Comparison of ENCODE assay signal across 30 cellular contexts in genomic region chr7:98626393-98627061, GRCh38. TPM values are rescaled to one million over a fixed set of nuclear protein-coding genes. Genes with fewer than 3 reads are reported as not detected.
DNase-seq lines count a peak whose midpoint lies in the region; ATAC-seq and TF ChIP-seq lines count a peak whose summit lies in the region.
"Had no signal": no experiment of that assay in that cellular context is flagged by ENCODE, and none has a peak within 500 bp of the region (broad histone marks: within the 10 kb centered on the region; RNA-seq: fewer than 3 reads in every experiment).

No MANE protein-coding gene starts in this region.

- no peak overlapping the region for H2BK5ac ChIP-seq in H9 (ENCODE audit: insufficient read length, low read length)

- no peak overlapping the region for H3K4me3 Mint-ChIP-seq in H9
- no peak overlapping the region for H3K4me3 Mint-ChIP-seq in nephron progenitor cell
- H3K4me3 Mint-ChIP-seq: activated CD8-positive, alpha-beta T cell treated with anti-CD3 and anti-CD28 coated beads, Interleukin-2, amount 10 ng/mL, durations not matched to agents 7 days and 5 days; activated naive CD8-positive, alpha-beta T cell treated with anti-CD3 and anti-CD28 coated beads, Interleukin-2, amount 50 U/mL, for 24 hours; dendritic cell treated with granulocyte-macrophage colony-stimulating factor and Interleukin-4, amounts not matched to agents 40 ng/mL and 50 ng/mL, for 4 days; naive B cell; stimulated activated naive CD8-positive, alpha-beta T cell treated with anti-CD3 and anti-CD28 coated beads, Interleukin-15, amount 100 ng/mL, for 72 hours had no signal

- peak overlapping the region; percentile 96 for H3K18ac ChIP-seq in H9 (ENCODE audit: insufficient read length, low read depth, low read length)

- H3T11ph ChIP-seq in H9 (ENCODE audit: low read length), result no peak overlapping the region

- H3K9me3 Mint-ChIP-seq in H9 (peaks cover 0 to 2% of the 10 kb centered on the region in 2 experiments; a peak in 2 of 5 replicates), nephron progenitor cell (no peaks in the 10 kb centered on the region)
- H3K9me3 Mint-ChIP-seq: activated naive CD8-positive, alpha-beta T cell treated with anti-CD3 and anti-CD28 coated beads, Interleukin-2, amount 50 U/mL, for 24 hours; dendritic cell treated with granulocyte-macrophage colony-stimulating factor and Interleukin-4, amounts not matched to agents 40 ng/mL and 50 ng/mL, for 4 days had no signal

- TF ChIP-seq CTCF in H9 (conservative IDR thresholded peaks at IDR 0.05), result no peak
- no peak for TF ChIP-seq CTCF in nephron progenitor cell (IDR thresholded peaks at IDR 0.05)

- no peak overlapping the region for H3K23ac ChIP-seq in H9 (ENCODE audit: insufficient read length, low read depth, low read length)

- no peaks in the 10 kb centered on the region for H3K23me2 ChIP-seq in H9 (ENCODE audit: insufficient read length, low read depth, low read length, poor library complexity, severe bottlenecking)

- H3K27me3 Mint-ChIP-seq in H9 (ENCODE audit: low read depth) (peaks cover 73% of the 10 kb centered on the region), nephron progenitor cell (ENCODE audit: low read depth, poor library complexity) (peaks cover 16% of the 10 kb centered on the region)

- no peak overlapping the region for H4K5ac ChIP-seq in H9 (ENCODE audit: insufficient read length, low read depth, low read length)

- no peaks in the 10 kb centered on the region for H3K79me1 ChIP-seq in H9 (ENCODE audit: insufficient read depth, low read depth, low read length, poor library complexity, severe bottlenecking)

- no peak overlapping the region for H4K8ac ChIP-seq in H9 (replicated peaks; ENCODE audit: insufficient read length, low read depth, low read length)

- H3K4me2 ChIP-seq in H9 (ENCODE audit: insufficient read depth, insufficient read length, low read length), result no peak overlapping the region
- H3K4me2 ChIP-seq: smooth muscle cell had no signal

- no peak overlapping the region for H3K9ac ChIP-seq in H9 (ENCODE audit: extremely low read depth, insufficient read length, low read length)

- no peak overlapping the region for H3K4ac ChIP-seq in H9 (ENCODE audit: low read depth, low read length)

- H3K27ac Mint-ChIP-seq in H9 (no peak overlapping the region), nephron progenitor cell (no peak overlapping the region)
- H3K27ac Mint-ChIP-seq: activated CD8-positive, alpha-beta T cell treated with anti-CD3 and anti-CD28 coated beads, Interleukin-2, amount 10 ng/mL, durations not matched to agents 7 days and 5 days; activated naive CD8-positive, alpha-beta T cell treated with anti-CD3 and anti-CD28 coated beads, Interleukin-2, amount 50 U/mL, for 24 hours; dendritic cell treated with granulocyte-macrophage colony-stimulating factor and Interleukin-4, amounts not matched to agents 40 ng/mL and 50 ng/mL, for 4 days; stimulated activated naive CD8-positive, alpha-beta T cell treated with anti-CD3 and anti-CD28 coated beads, Interleukin-15, amount 100 ng/mL, for 72 hours had no signal

- ATAC-seq in GM21825 (IDR thresholded peaks at IDR 0.05; ENCODE audit: unreplicated experiment), result no peak
- ATAC-seq: activated CD4-positive, CD25-positive, alpha-beta regulatory T cell treated with anti-CD3 and anti-CD28 coated beads, Interleukin-2, amount 50 U/mL, for 24 hours; activated CD8-positive, alpha-beta T cell treated with anti-CD3 and anti-CD28 coated beads, Interleukin-2, amount 10 ng/mL, durations not matched to agents 7 days and 5 days; activated naive CD8-positive, alpha-beta T cell treated with anti-CD3 and anti-CD28 coated beads, Interleukin-2, amount 50 U/mL, for 24 hours; left lung had no signal

- H2BK20ac ChIP-seq in H9 (ENCODE audit: low read depth, low read length, poor library complexity, severe bottlenecking), result no peak overlapping the region

- WGBS in H9 (ENCODE audit: extremely low coverage, insufficient read length, low lambda C conversion rate), result no CpG with 5 or more reads among the region's 27 CpGs

- H3K36me3 Mint-ChIP-seq in H9 (ENCODE audit: insufficient read depth in 1 of 3, low read depth in 3 of 3) (peaks cover 0 to 13% (median 10%) of the 10 kb centered on the region in 3 experiments; a peak in 4 of 7 replicates), nephron progenitor cell (ENCODE audit: low read depth) (no peaks in the 10 kb centered on the region)

- no peak overlapping the region for H2BK12ac ChIP-seq in H9 (ENCODE audit: insufficient read length, low read depth, low read length)

- peak overlapping the region; percentile 55 for H4K91ac ChIP-seq in H9 (ENCODE audit: insufficient read length, low read depth, low read length)

- H3K56ac ChIP-seq in H9 (ENCODE audit: insufficient read length, low read depth, low read length), result no peak overlapping the region

- no peak overlapping the region; the same call in 1 of the 2 replicates for H2BK15ac ChIP-seq in H9 (ENCODE audit: low read depth, low read length)

- DNase-seq in Ammon's horn (ENCODE audit: low spot score) (peak; percentile 37), H9 (peak; percentile 48), astrocyte of the hippocampus (ENCODE audit: low read depth, low spot score) (peak; percentile 25), nephron progenitor cell (peak; percentile 36), NCI-H2196 treated with DMSO at 0.1 percent for 48 hours (lab: John Stamatoyannopoulos, UW; ENCODE audit: unreplicated experiment) (no peak)
- no peak for DNase-seq in activated CD4-positive, alpha-beta T cell treated with anti-CD3 and anti-CD28 coated beads, Interleukin-2, amount 50 U/mL, for 1 hour
- DNase-seq in activated naive CD4-positive, alpha-beta T cell treated with anti-CD3 and anti-CD28 coated beads, Interleukin-2, amount 50 U/mL, for 16 hours, result no peak
- DNase-seq: activated CD8-positive, alpha-beta T cell treated with anti-CD3 and anti-CD28 coated beads, Interleukin-2, amount 10 ng/mL, durations not matched to agents 7 days and 5 days; activated gamma-delta T cell; activated naive CD8-positive, alpha-beta T cell treated with anti-CD3 and anti-CD28 coated beads, Interleukin-2, amount 50 U/mL, for 24 hours; BE2C; central memory CD4-positive, alpha-beta T cell; GF-D8; hippocampal formation; Karpas-422; left lung; naive B cell; NCI-H187; NCI-H2171 treated with DMSO at 0.1 percent for 48 hours; NCI-H774; RPMI8226; stimulated activated CD4-positive, alpha-beta T cell treated with anti-CD3 and anti-CD28 coated beads, Interleukin-1b, Interleukin-23, amount 100 ng/mL, for 48 hours; stimulated activated CD8-positive, alpha-beta memory T cell treated with anti-CD3 and anti-CD28 coated beads, Interleukin-4, amount 100 ng/mL, for 48 hours; stimulated activated naive CD8-positive, alpha-beta T cell treated with anti-CD3 and anti-CD28 coated beads, Interleukin-15, amount 100 ng/mL, for 72 hours; tibial artery had no signal

- H3K27ac ChIP-seq in H9 (ENCODE audit: insufficient read length, low read depth, low read length), result no peak overlapping the region
- H3K27ac ChIP-seq: left lung, tibial artery had no signal

- no peak overlapping the region for H2AK5ac ChIP-seq in H9 (ENCODE audit: insufficient read length, low read length)

- H3K14ac ChIP-seq in H9 (ENCODE audit: insufficient read depth, low read length), result peak overlapping the region; percentile 91

- H3K79me2 ChIP-seq in H9 (ENCODE audit: insufficient read depth, low read length), result no peaks in the 10 kb centered on the region

- no peak overlapping the region for H2BK120ac ChIP-seq in H9 (ENCODE audit: low read depth, low read length, poor library complexity, severe bottlenecking)

- no peaks in the 10 kb centered on the region for H4K20me1 ChIP-seq in H9 (ENCODE audit: control insufficient read depth, insufficient read depth, insufficient read length)

- no peaks in the 10 kb centered on the region; the same call in 1 of the 2 replicates for H3K4me1 ChIP-seq in H9 (ENCODE audit: insufficient read depth, low read length)
- H3K4me1 ChIP-seq: BE2C, left lung, tibial artery had no signal

- H3K27me3 ChIP-seq in H9 (ENCODE audit: insufficient read depth, low read length), result no peaks in the 10 kb centered on the region
- H3K27me3 ChIP-seq: BE2C had no signal

- no peak overlapping the region for H2AFZ ChIP-seq in H9 (ENCODE audit: low read length)

- H3K4me1 Mint-ChIP-seq in H9 (peaks cover 26 to 48% of the 10 kb centered on the region in 2 experiments), nephron progenitor cell (peaks cover 18% of the 10 kb centered on the region)
- H3K4me1 Mint-ChIP-seq: activated naive CD8-positive, alpha-beta T cell treated with anti-CD3 and anti-CD28 coated beads, Interleukin-2, amount 50 U/mL, for 24 hours; stimulated activated naive CD8-positive, alpha-beta T cell treated with anti-CD3 and anti-CD28 coated beads, Interleukin-15, amount 100 ng/mL, for 72 hours had no signal

- H3K9me3 ChIP-seq in H9 (ENCODE audit: control insufficient read depth, low read depth, low read length), result no peaks in the 10 kb centered on the region
- H3K9me3 ChIP-seq: BE2C, left lung had no signal

RNA-seq across cellular contexts. Expression of gene NPTX2, which starts 9.4 kb away (rescaled TPM):
- total RNA-seq in H9 (2021), result 8.1 and 8.4 TPM in 2 replicates
- total RNA-seq: activated CD8-positive, alpha-beta T cell treated with anti-CD3 and anti-CD28 coated beads, Interleukin-2, amount 10 ng/mL, durations not matched to agents 7 days and 5 days; T-helper 1 cell treated with Interleukin-12 subunit alpha and Interleukin-12 subunit beta and Interleukin-4 antibody, amounts not matched to agents 30 ng/mL and 1 ng/mL, for 36 hours had no signal

Comparison
In these comparisons a context has a peak if more than half of its experiments do, and no peak if none do; other contexts are left out.
1. DNase-seq: peak in Ammon's horn (single experiment), H9 (single experiment), astrocyte of the hippocampus (single experiment) and nephron progenitor cell (single experiment); none in activated CD4-positive, alpha-beta T cell treated with anti-CD3 and anti-CD28 coated beads, Interleukin-2, amount 50 U/mL, for 1 hour (single experiment), activated naive CD4-positive, alpha-beta T cell treated with anti-CD3 and anti-CD28 coated beads, Interleukin-2, amount 50 U/mL, for 16 hours (single experiment) and NCI-H2196 treated with DMSO at 0.1 percent for 48 hours (single experiment).